12 cellular contexts compared by ENCODE assay signal in genomic region chr5:96080557-96080956, GRCh38.
DNase-seq lines count a peak whose midpoint lies in the region; ATAC-seq and TF ChIP-seq lines count a peak whose summit lies in the region.
"Had no signal": no experiment of that assay in that cellular context is flagged by ENCODE, and none has a peak within 500 bp of the region (broad histone marks: within the 10 kb centered on the region; RNA-seq: fewer than 3 reads in every experiment).

No MANE protein-coding gene starts in this region.

- no peak overlapping the region for H3K4me3 Mint-ChIP-seq in activated T-cell treated with anti-CD3 and anti-CD28 coated beads, Interleukin-2, amount 50 U/mL, for 72 hours

- POLR2A ChIA-PET in PC-9 (lab: Charles Lee; ENCODE audit: unreplicated experiment) = interaction anchor here (0.6 to 0.7 kb wide), 2 partner anchors 118 to 120 kb away, joined by 3 to 4 read pairs; no protein-coding TSS in a partner anchor

- peak in 1 of 2 donors; percentile 30 for DNase-seq in activated T-cell treated with anti-CD3 and anti-CD28 coated beads, Interleukin-2, amount 50 U/mL, for 72 hours
- no peak for DNase-seq in activated T-cell treated with anti-CD3 and anti-CD28 coated beads, Interleukin-2, amount 50 U/mL, for 48 hours
- no peak for DNase-seq in PC-9
- peak; percentile 28 to 56 for DNase-seq in erythroblast (lab: John Stamatoyannopoulos, UW)
- no peak for DNase-seq in GDM1 (lab: John Stamatoyannopoulos, UW)
- DNase-seq: activated CD4-positive, CD25-positive, alpha-beta regulatory T cell; NCI-H446 had no signal

- H3K27me3 ChIP-seq in PC-9 (ENCODE audit: insufficient read depth, low read depth) = no peaks in the 10 kb centered on the region
- no peaks in the 10 kb centered on the region for H3K27me3 ChIP-seq in skeletal muscle satellite cell (ENCODE audit: control insufficient read depth, insufficient read depth, low read length)
- H3K27me3 ChIP-seq: adrenal gland had no signal

- no peak overlapping the region for H2AFZ ChIP-seq in PC-9

- H3K9me3 ChIP-seq in PC-9 (ENCODE audit: insufficient read depth, low read depth) (peaks cover 11% of the 10 kb centered on the region; the same call in 1 of the 2 replicates), skeletal muscle satellite cell (replicated peaks; ENCODE audit: low read length) (no peaks in the 10 kb centered on the region)
- H3K9me3 ChIP-seq: adrenal gland had no signal

- peak overlapping the region; percentile 7 for H3K9ac ChIP-seq in skeletal muscle satellite cell (ENCODE audit: low read depth, low read length)

- H3K27ac Mint-ChIP-seq in activated T-cell treated with anti-CD3 and anti-CD28 coated beads, Interleukin-2, amount 50 U/mL, for 72 hours = peak overlapping the region; percentile 27

- no peak for TF ChIP-seq POLR2A in erythroblast (IDR thresholded peaks at IDR 0.05; ENCODE audit: low read length)

- CTCF ChIA-PET in PC-9 (lab: Charles Lee) = no interaction called here

- H3K36me3 ChIP-seq in PC-9 (ENCODE audit: low read depth) (no peaks in the 10 kb centered on the region), skeletal muscle satellite cell (ENCODE audit: insufficient read depth, low read length) (no peaks in the 10 kb centered on the region)
- H3K36me3 ChIP-seq: adrenal gland had no signal

- peaks cover 0 to 5% of the 10 kb centered on the region in 2 donors for H3K36me3 Mint-ChIP-seq in activated T-cell treated with anti-CD3 and anti-CD28 coated beads, Interleukin-2, amount 50 U/mL, for 72 hours (ENCODE audit: insufficient read depth in 2 of 2)

- H3K9me3 Mint-ChIP-seq in activated T-cell treated with anti-CD3 and anti-CD28 coated beads, Interleukin-2, amount 50 U/mL, for 72 hours = no peaks in the 10 kb centered on the region

- peaks cover 16% of the 10 kb centered on the region for H3F3A ChIP-seq in PC-9 (ENCODE audit: insufficient read depth, low read depth)

- no peaks in the 10 kb centered on the region for H3K79me2 ChIP-seq in PC-9 (ENCODE audit: low read depth)

- H3K27me3 Mint-ChIP-seq in activated T-cell treated with anti-CD3 and anti-CD28 coated beads, Interleukin-2, amount 50 U/mL, for 72 hours (ENCODE audit: low read depth) = peaks cover 17% of the 10 kb centered on the region

- H3K9me2 ChIP-seq in PC-9 (ENCODE audit: insufficient read depth) = no peaks in the 10 kb centered on the region

- H3K27ac ChIP-seq in PC-9 = peak overlapping the region; percentile 87
- H3K27ac ChIP-seq: adrenal gland had no signal

- BruUV-seq in PC-9 (replicated peaks; lab: Mats Ljungman, UMichigan) = no TSS peak

- no peaks in the 10 kb centered on the region for H4K20me1 ChIP-seq in PC-9 (ENCODE audit: insufficient read depth)

- H3K4me3 ChIP-seq in PC-9 = no peak overlapping the region
- H3K4me3 ChIP-seq in skeletal muscle satellite cell (ENCODE audit: low read length) = peak overlapping the region; percentile 5
- H3K4me3 ChIP-seq: adrenal gland had no signal

- H3K4me1 Mint-ChIP-seq in activated T-cell treated with anti-CD3 and anti-CD28 coated beads, Interleukin-2, amount 50 U/mL, for 72 hours (ENCODE audit: low read depth) = peaks cover 68% of the 10 kb centered on the region

- H3K4me2 ChIP-seq in PC-9 (no peak overlapping the region; the same call in 1 of the 2 replicates), skeletal muscle satellite cell (ENCODE audit: low read length) (no peak overlapping the region)

- H3K4me1 ChIP-seq in PC-9 (replicated peaks; ENCODE audit: insufficient read depth) (peaks cover 53% of the 10 kb centered on the region), skeletal muscle satellite cell (ENCODE audit: control insufficient read depth, insufficient read depth, low read length) (peaks cover 70% of the 10 kb centered on the region)
- H3K4me1 ChIP-seq: adrenal gland had no signal

- no peak for TF ChIP-seq CTCF in PC-9 (conservative IDR thresholded peaks at IDR 0.05)

- ATAC-seq in activated T-cell treated with anti-CD3 and anti-CD28 coated beads, Interleukin-2, amount 50 U/mL, for 72 hours (replicated peaks in 1 of 2) = peak; percentile 47 to 55
- ATAC-seq in GM21723 (IDR thresholded peaks at IDR 0.05; ENCODE audit: unreplicated experiment) (no peak), HG02588 (IDR thresholded peaks at IDR 0.05; ENCODE audit: unreplicated experiment) (no peak)
- ATAC-seq: Right ventricle myocardium inferior had no signal

- intact Hi-C loops in PC-9 (cut with micrococcal nuclease; ENCODE audit: unreplicated experiment) = no loop called here

Comparison
In these comparisons a context has a peak if more than half of its experiments do, and no peak if none do; other contexts are left out.
1. ATAC-seq: peak in activated T-cell treated with anti-CD3 and anti-CD28 coated beads, Interleukin-2, amount 50 U/mL, for 72 hours (2 of 2); none in GM21723 (single experiment) and HG02588 (single experiment).
2. DNase-seq: peak in erythroblast (2 of 2); none in activated T-cell treated with anti-CD3 and anti-CD28 coated beads, Interleukin-2, amount 50 U/mL, for 48 hours (0 of 2), PC-9 (0 of 2) and GDM1 (single experiment).